ENCODE assay signal across 20 cellular contexts in the genomic region with DNA sequence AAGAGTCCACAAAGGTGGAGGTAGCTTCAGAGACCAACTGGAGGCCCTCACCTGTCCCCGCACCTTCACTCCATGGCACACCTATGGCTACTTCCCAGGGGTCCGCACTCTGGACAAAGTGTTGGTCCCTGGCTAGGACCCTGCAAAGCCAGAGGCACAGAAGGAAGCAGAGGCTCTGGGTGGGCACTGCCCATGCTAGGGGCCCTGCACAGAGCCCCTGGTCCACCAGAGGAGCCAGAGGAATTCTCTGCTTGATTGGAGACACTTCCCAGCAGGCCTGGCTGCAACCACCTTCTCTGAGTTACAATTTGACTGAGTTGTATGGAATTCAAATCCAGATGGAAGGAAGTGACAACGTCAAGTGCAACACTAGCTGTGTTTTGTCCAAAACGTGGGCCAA. TPM values are rescaled to one million over a fixed set of nuclear protein-coding genes. Genes with fewer than 3 reads are reported as not detected.
DNase-seq lines count a peak whose midpoint lies in the region; ATAC-seq, FAIRE-seq and TF ChIP-seq lines count a peak whose summit lies in the region.
"Had no signal": no experiment of that assay in that cellular context is flagged by ENCODE, and none has a peak within 500 bp of the region (broad histone marks: within the 10 kb centered on the region; RNA-seq: fewer than 3 reads in every experiment).

No MANE protein-coding gene starts in this region.

- no peak overlapping the region for H2AFZ ChIP-seq in astrocyte (ENCODE audit: low read depth, low read length)

- H3K9me3 ChIP-seq in astrocyte (ENCODE audit: insufficient read depth, low read depth, low read length) (no peaks in the 10 kb centered on the region), BE2C (no peaks in the 10 kb centered on the region)
- H3K9me3 ChIP-seq: BLaER1, Caco-2, SK-N-SH had no signal

- H3K79me2 ChIP-seq in astrocyte (ENCODE audit: insufficient read depth, low read length) = peaks cover 15% of the 10 kb centered on the region

- no peak overlapping the region for H3K4me3 Mint-ChIP-seq in natural killer cell treated with Interleukin-12 subunit alpha and Interleukin-12 subunit beta and Interleukin-15 and Interleukin-18, amount 100 ng/mL, for 72 hours
- H3K4me3 Mint-ChIP-seq in natural killer cell (no peak overlapping the region), astrocyte (ENCODE audit: unreplicated experiment) (peak overlapping the region; percentile 45), mesothelial cell of epicardium (peak overlapping the region; percentile 43)

- no peaks in the 10 kb centered on the region for H3K9me3 Mint-ChIP-seq in natural killer cell treated with Interleukin-12 subunit alpha and Interleukin-12 subunit beta and Interleukin-15 and Interleukin-18, amount 100 ng/mL, for 72 hours
- H3K9me3 Mint-ChIP-seq in natural killer cell (no peaks in the 10 kb centered on the region), astrocyte (ENCODE audit: unreplicated experiment) (no peaks in the 10 kb centered on the region), mesothelial cell of epicardium (no peaks in the 10 kb centered on the region)

- H3K27me3 ChIP-seq in astrocyte (ENCODE audit: insufficient read depth, low read length) = no peaks in the 10 kb centered on the region
- no peaks in the 10 kb centered on the region for H3K27me3 ChIP-seq in BE2C

- no peak overlapping the region for H3K4me2 ChIP-seq in astrocyte (ENCODE audit: low read length)
- H3K4me2 ChIP-seq: BLaER1, SK-N-SH had no signal

- H3K27ac Mint-ChIP-seq in natural killer cell treated with Interleukin-12 subunit alpha and Interleukin-12 subunit beta and Interleukin-15 and Interleukin-18, amount 100 ng/mL, for 72 hours = no peak overlapping the region
- H3K27ac Mint-ChIP-seq in natural killer cell (no peak overlapping the region), astrocyte (ENCODE audit: unreplicated experiment) (peak overlapping the region; percentile 18), mesothelial cell of epicardium (no peak overlapping the region)

- DNase-seq in natural killer cell treated with Interleukin-12 subunit alpha and Interleukin-12 subunit beta and Interleukin-15 and Interleukin-18, amount 100 ng/mL, for 72 hours (ENCODE audit: low spot score) = peak; percentile 41
- no peak for DNase-seq in natural killer cell
- DNase-seq in astrocyte (ENCODE audit: low read depth) = no peak
- DNase-seq in mesothelial cell of epicardium (ENCODE audit: low spot score in 2 of 2, unreplicated experiment in 2 of 2) = no peak
- no peak for DNase-seq in NCI-H774 (lab: John Stamatoyannopoulos, UW)
- DNase-seq in NCI-H1694 treated with DMSO at 0.1 percent for 48 hours (lab: John Stamatoyannopoulos, UW) = no peak
- DNase-seq in BE2C = no peak
- DNase-seq: Caco-2, DMS53, IMR-90, MV-4-11, NCI-H1417 treated with DMSO at 0.1 percent for 48 hours, NCI-H2081, NCI-H526, OCI-M1, SK-N-SH had no signal

- no peak overlapping the region for H3K27ac ChIP-seq in astrocyte (ENCODE audit: low read depth, low read length)
- H3K27ac ChIP-seq: BLaER1 had no signal

- peaks cover 8 to 9% of the 10 kb centered on the region in 2 donors for H3K4me1 Mint-ChIP-seq in natural killer cell treated with Interleukin-12 subunit alpha and Interleukin-12 subunit beta and Interleukin-15 and Interleukin-18, amount 100 ng/mL, for 72 hours (ENCODE audit: low read depth in 2 of 2)
- H3K4me1 Mint-ChIP-seq in natural killer cell (peaks cover 0 to 22% of the 10 kb centered on the region in 2 donors), astrocyte (ENCODE audit: low read depth, unreplicated experiment) (peaks cover 1% of the 10 kb centered on the region), mesothelial cell of epicardium (peaks cover 10% of the 10 kb centered on the region)

- H4K20me1 ChIP-seq in astrocyte (ENCODE audit: insufficient read depth, low read length) = peaks cover 13% of the 10 kb centered on the region

- intact Hi-C loops in natural killer cell (cut with micrococcal nuclease) = no loop called here

- H3K27me3 Mint-ChIP-seq in natural killer cell treated with Interleukin-12 subunit alpha and Interleukin-12 subunit beta and Interleukin-15 and Interleukin-18, amount 100 ng/mL, for 72 hours = peaks cover 0 to 2% of the 10 kb centered on the region in 2 donors
- H3K27me3 Mint-ChIP-seq in natural killer cell (ENCODE audit: low read depth in 2 of 2) (peaks cover 0 to 4% of the 10 kb centered on the region in 2 donors), astrocyte (ENCODE audit: low read depth, unreplicated experiment) (peaks cover 4% of the 10 kb centered on the region), mesothelial cell of epicardium (ENCODE audit: low read depth) (no peaks in the 10 kb centered on the region)

- no peak overlapping the region for H3K9ac ChIP-seq in astrocyte (ENCODE audit: low read length)
- H3K9ac ChIP-seq: BLaER1, SK-N-SH had no signal

- TF ChIP-seq CTCF in natural killer cell (IDR thresholded peaks at IDR 0.05) (no peak), astrocyte (IDR thresholded peaks at IDR 0.05; ENCODE audit: insufficient read depth, low read depth, low read length) (no peak), mesothelial cell of epicardium (IDR thresholded peaks at IDR 0.05; ENCODE audit: unreplicated experiment) (no peak), BE2C (IDR thresholded peaks at IDR 0.05; ENCODE audit: low read depth, low read length) (no peak)

- H3K4me3 ChIP-seq in astrocyte (ENCODE audit: insufficient read depth, low read depth, low read length) (no peak overlapping the region), BE2C (ENCODE audit: low read depth, low read length) (no peak overlapping the region)
- H3K4me3 ChIP-seq: BLaER1 had no signal

- no peak for ATAC-seq in natural killer cell treated with Interleukin-12 subunit alpha and Interleukin-12 subunit beta and Interleukin-15 and Interleukin-18, amount 100 ng/mL, for 72 hours
- no peak for ATAC-seq in natural killer cell
- no peak for ATAC-seq in GM18498 (IDR thresholded peaks at IDR 0.05; ENCODE audit: unreplicated experiment)

- no peak for FAIRE-seq in astrocyte (lab: Jason Lieb, UNC)
- FAIRE-seq: G401.6, GM12891 had no signal

- H3K36me3 Mint-ChIP-seq in natural killer cell treated with Interleukin-12 subunit alpha and Interleukin-12 subunit beta and Interleukin-15 and Interleukin-18, amount 100 ng/mL, for 72 hours = no peaks in the 10 kb centered on the region
- H3K36me3 Mint-ChIP-seq in natural killer cell (no peaks in the 10 kb centered on the region), astrocyte (ENCODE audit: low read depth, unreplicated experiment) (no peaks in the 10 kb centered on the region), mesothelial cell of epicardium (no peaks in the 10 kb centered on the region)

- H3K36me3 ChIP-seq in astrocyte (ENCODE audit: insufficient read depth, low read length) (no peaks in the 10 kb centered on the region), BE2C (no peaks in the 10 kb centered on the region)
- H3K36me3 ChIP-seq: BLaER1 had no signal

- peaks cover 7% of the 10 kb centered on the region for H3K4me1 ChIP-seq in astrocyte (ENCODE audit: insufficient read depth, low read length)
- no peaks in the 10 kb centered on the region for H3K4me1 ChIP-seq in BE2C
- H3K4me1 ChIP-seq: Caco-2 had no signal

RNA-seq across cellular contexts. Expression of gene SKI, which starts 3.1 kb away (rescaled TPM):
- 10 to 100 TPM; 16.5 to 42.7 TPM for total RNA-seq in natural killer cell treated with Interleukin-12 subunit alpha and Interleukin-12 subunit beta and Interleukin-15 and Interleukin-18, amount 100 ng/mL, for 72 hours
- total RNA-seq in natural killer cell = 100 to 1,000 TPM in 2 of 3 donors, 10 to 100 TPM in 1; 96.9 to 145 (median 140) TPM
- 63.4 and 66.2 TPM in 2 replicates for total RNA-seq in astrocyte
- 105 to 110 TPM (median 105 TPM) in 3 replicates for total RNA-seq in mesothelial cell of epicardium
- 22.2 TPM for polyA plus RNA-seq in BE2C (2012; ENCODE audit: insufficient read depth, insufficient read length, low read depth)

RNA-seq across cellular contexts. Expression of gene FAAP20, which starts 30.5 kb away (rescaled TPM):
- 10 to 100 TPM; 43.4 to 61.8 TPM for total RNA-seq in natural killer cell treated with Interleukin-12 subunit alpha and Interleukin-12 subunit beta and Interleukin-15 and Interleukin-18, amount 100 ng/mL, for 72 hours
- total RNA-seq in natural killer cell = 10 to 100 TPM; 40.3 to 53.0 (median 43.3) TPM
- 114 and 124 TPM in 2 replicates for total RNA-seq in astrocyte
- 92.2 to 100 TPM (median 94.1 TPM) in 3 replicates for total RNA-seq in mesothelial cell of epicardium
- 37.3 TPM for polyA plus RNA-seq in BE2C (2012; ENCODE audit: insufficient read depth, insufficient read length, low read depth)

Comparison
In these comparisons a context has a peak if more than half of its experiments do, and no peak if none do; other contexts are left out.
1. H3K4me3 Mint-ChIP-seq: peak in astrocyte (single experiment) and mesothelial cell of epicardium (single experiment); none in natural killer cell treated with Interleukin-12 subunit alpha and Interleukin-12 subunit beta and Interleukin-15 and Interleukin-18, amount 100 ng/mL, for 72 hours (single experiment) and natural killer cell (single experiment).